1 cellular context compared by ENCODE assay signal in the genomic region with DNA sequence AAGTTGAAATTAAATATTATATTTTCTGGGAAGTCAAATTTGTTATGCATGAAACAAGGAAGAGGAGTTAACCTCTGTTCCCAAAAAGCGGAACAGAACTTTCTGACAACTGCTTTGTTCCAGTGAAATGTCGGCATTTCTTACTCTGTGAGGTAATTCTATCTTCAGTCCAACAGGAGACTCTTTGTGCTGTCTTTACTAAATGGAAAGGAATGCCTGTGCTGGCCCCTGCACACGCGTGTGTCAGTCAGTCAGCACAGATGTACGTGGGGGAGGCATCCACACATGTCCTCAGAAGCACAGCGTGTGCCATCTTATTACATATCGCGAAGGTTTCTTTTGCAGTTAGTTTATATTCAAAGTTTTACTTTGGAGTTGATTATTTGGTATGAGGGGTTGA.
TF ChIP-seq lines count a peak whose summit lies in the region.

No MANE protein-coding gene starts in this region.

TF ChIP-seq in H1, 55 proteins besides CTCF, POLR2A, EP300 and RAD21 (continued from another document):
- TF ChIP-seq MAFK (IDR thresholded peaks at IDR 0.05; ENCODE audit: low read depth, low read length) (no peak), EGR1 (IDR thresholded peaks at IDR 0.05; ENCODE audit: borderline replicate concordance, low read depth, low read length) (no peak), SAP30 (IDR thresholded peaks at IDR 0.05; ENCODE audit: insufficient read depth, insufficient replicate concordance, low read length) (no peak), FOSL1 (IDR thresholded peaks at IDR 0.05; ENCODE audit: insufficient read depth, low read depth, low read length) (no peak), CEBPB (IDR thresholded peaks at IDR 0.05; ENCODE audit: low read depth, low read length) (no peak), RNF2 (IDR thresholded peaks at IDR 0.05; ENCODE audit: borderline replicate concordance, low read depth, low read length, missing control alignments, poor library complexity, severe bottlenecking) (no peak)
